19 cellular contexts compared by ENCODE assay signal in genomic region chr11:35171226-35171625, GRCh38. TPM values are rescaled to one million over a fixed set of nuclear protein-coding genes. Genes with fewer than 3 reads are reported as not detected.
DNase-seq lines count a peak whose midpoint lies in the region; ATAC-seq and TF ChIP-seq lines count a peak whose summit lies in the region.
"Had no signal": no experiment of that assay in that cellular context is flagged by ENCODE, and none has a peak within 500 bp of the region (broad histone marks: within the 10 kb centered on the region; RNA-seq: fewer than 3 reads in every experiment).

No MANE protein-coding gene starts in this region.

- no TSS peak for BruUV-seq in MCF 10A (replicated peaks; lab: Mats Ljungman, UMichigan)

- peaks cover 5% of the 10 kb centered on the region; the same call in 1 of the 2 replicates for H3K36me3 ChIP-seq in MM.1S (replicated peaks; ENCODE audit: insufficient read depth, low read length)
- peaks cover 0 to 1% (median 0%) of the 10 kb centered on the region in 6 donors for H3K36me3 ChIP-seq in spleen

- no peaks in the 10 kb centered on the region for H3K9me2 ChIP-seq in MM.1S (replicated peaks; ENCODE audit: insufficient read depth, low read length)

- intact Hi-C loops in CD4-positive, alpha-beta T cell (cut with DNase I, micrococcal nuclease): no loop called here
- intact Hi-C loops in spleen (cut with DNase I; ENCODE audit: low total_unique reads): no loop called here
- intact Hi-C loops in MCF 10A (cut with micrococcal nuclease): no loop called here
- intact Hi-C loops in posterior cingulate gyrus (cut with DNase I): no loop called here

- no peaks in the 10 kb centered on the region for H3K27me3 Mint-ChIP-seq in CD4-positive, alpha-beta T cell
- H3K27me3 Mint-ChIP-seq in central memory CD8-positive, alpha-beta T cell: no peaks in the 10 kb centered on the region
- H3K27me3 Mint-ChIP-seq in MCF 10A (ENCODE audit: insufficient read depth, unreplicated experiment): no peaks in the 10 kb centered on the region

- peak overlapping the region; percentile 96 for H3K27ac Mint-ChIP-seq in CD4-positive, alpha-beta T cell
- peak overlapping the region; percentile 99 for H3K27ac Mint-ChIP-seq in central memory CD8-positive, alpha-beta T cell (ENCODE audit: low read depth)
- no peak overlapping the region for H3K27ac Mint-ChIP-seq in MCF 10A (ENCODE audit: low read depth, unreplicated experiment)

- no peaks in the 10 kb centered on the region for H3K9me3 ChIP-seq in CD4-positive, alpha-beta T cell (ENCODE audit: control insufficient read depth, low read length)
- H3K9me3 ChIP-seq in MM.1S (replicated peaks; ENCODE audit: insufficient read depth, low read length) (no peaks in the 10 kb centered on the region), spleen (no peaks in the 10 kb centered on the region)
- H3K9me3 ChIP-seq: SJSA1 had no signal

- H3F3A ChIP-seq in MM.1S (ENCODE audit: insufficient read depth, low read length): peaks cover 42% of the 10 kb centered on the region

- no peaks in the 10 kb centered on the region for H3K9me3 Mint-ChIP-seq in CD4-positive, alpha-beta T cell
- H3K9me3 Mint-ChIP-seq in central memory CD8-positive, alpha-beta T cell: no peaks in the 10 kb centered on the region
- no peaks in the 10 kb centered on the region for H3K9me3 Mint-ChIP-seq in MCF 10A (ENCODE audit: unreplicated experiment)

- POLR2A ChIA-PET in CD4-positive, alpha-beta T cell (lab: Charles Lee): interaction anchor here (2.7 to 18.0 kb wide), 3 partner anchors 5 to 31 kb away, joined by 12 to 355 read pairs (median 355); partner anchors contain the start of gene CD44
- POLR2A ChIA-PET in MCF 10A (lab: Yijun Ruan, JAX): interaction anchor here (1.9 to 2.0 kb wide), 2 partner anchors 8 to 31 kb away, joined by 4 to 9 read pairs; no protein-coding TSS in a partner anchor

- peaks cover 95% of the 10 kb centered on the region for H3K4me1 Mint-ChIP-seq in CD4-positive, alpha-beta T cell (ENCODE audit: low read depth)
- H3K4me1 Mint-ChIP-seq in central memory CD8-positive, alpha-beta T cell: peaks cover 92% of the 10 kb centered on the region
- peaks cover 38% of the 10 kb centered on the region for H3K4me1 Mint-ChIP-seq in MCF 10A (ENCODE audit: insufficient read depth, unreplicated experiment)

- H3K27ac ChIP-seq in CD4-positive, alpha-beta T cell (ENCODE audit: low read depth, low read length): peak overlapping the region; percentile 62
- H3K27ac ChIP-seq in MM.1S (ENCODE audit: low read length) (peak overlapping the region; percentile 83; the same call in 1 of the 2 replicates), spleen (peak overlapping the region in 6 of 8 donors; percentile 21 to 96 (median 86))
- H3K27ac ChIP-seq: HL-60, KMS-11, SJSA1 had no signal

- no peaks in the 10 kb centered on the region for H3K27me3 ChIP-seq in CD4-positive, alpha-beta T cell (ENCODE audit: control insufficient read depth, insufficient read depth, low read length)
- no peaks in the 10 kb centered on the region for H3K27me3 ChIP-seq in MM.1S (replicated peaks; ENCODE audit: insufficient read depth, low read length)
- H3K27me3 ChIP-seq in spleen (replicated peaks in 1 of 7): no peaks in the 10 kb centered on the region
- H3K27me3 ChIP-seq: SJSA1 had no signal

- WGBS in spleen, 5 donors: 82 to 93% (median 85%) methylated on average over 1 of the region's 1 CpG

- peaks cover 83% of the 10 kb centered on the region for H3K36me3 Mint-ChIP-seq in CD4-positive, alpha-beta T cell (ENCODE audit: low read depth)
- H3K36me3 Mint-ChIP-seq in central memory CD8-positive, alpha-beta T cell (ENCODE audit: insufficient read depth): peaks cover 59% of the 10 kb centered on the region
- H3K36me3 Mint-ChIP-seq in MCF 10A (ENCODE audit: insufficient read depth, unreplicated experiment): peaks cover 20% of the 10 kb centered on the region

- H3K4me1 ChIP-seq in MM.1S (ENCODE audit: low read length) (peaks cover 90% of the 10 kb centered on the region), spleen (peaks cover 58 to 100% (median 95%) of the 10 kb centered on the region in 6 donors)

- no peaks in the 10 kb centered on the region for H4K20me1 ChIP-seq in MM.1S (ENCODE audit: insufficient read depth, low read length)

- no peak overlapping the region for H2AFZ ChIP-seq in MM.1S (ENCODE audit: low read length)

- H3K4me2 ChIP-seq in MM.1S (ENCODE audit: low read depth, low read length): no peak overlapping the region
- H3K4me2 ChIP-seq: KMS-11 had no signal

- CTCF ChIA-PET in CD4-positive, alpha-beta T cell (lab: Charles Lee): no interaction called here
- CTCF ChIA-PET in MCF 10A (lab: Yijun Ruan, JAX): no interaction called here

- H3K4me3 Mint-ChIP-seq in CD4-positive, alpha-beta T cell: peak overlapping the region; percentile 72
- H3K4me3 Mint-ChIP-seq in central memory CD8-positive, alpha-beta T cell: peak overlapping the region; percentile 23
- no peak overlapping the region for H3K4me3 Mint-ChIP-seq in MCF 10A (ENCODE audit: unreplicated experiment)

- no peak for DNase-seq in CD4-positive, alpha-beta T cell
- no peak for DNase-seq in MM.1S
- DNase-seq in central memory CD8-positive, alpha-beta T cell (ENCODE audit: low spot score in 2 of 2): no peak
- DNase-seq in spleen: no peak
- DNase-seq in MCF 10A (ENCODE audit: unreplicated experiment): no peak
- no peak for DNase-seq in posterior cingulate gyrus
- DNase-seq: activated CD4-positive, alpha-beta T cell treated with anti-CD3 and anti-CD28 coated beads for 48 hours; activated T-cell treated with anti-CD3 and anti-CD28 coated beads, Interleukin-2, amount 50 U/mL, for 48 hours; DMS53; head of caudate nucleus; NCI-H1694 treated with DMSO at 0.1 percent for 48 hours; stimulated activated CD4-positive, alpha-beta T cell treated with anti-CD3 and anti-CD28 coated beads, Interleukin-4, amount 100 ng/mL, for 24 hours; T1000 had no signal

- peaks cover 95% of the 10 kb centered on the region for H3K79me2 ChIP-seq in MM.1S (ENCODE audit: low read length)

- no peak for ATAC-seq in CD4-positive, alpha-beta T cell (ENCODE audit: poor library complexity)
- no peak for ATAC-seq in central memory CD8-positive, alpha-beta T cell (replicated peaks; ENCODE audit: extremely low read depth, poor library complexity, severe bottlenecking)
- ATAC-seq in HG03108 (IDR thresholded peaks at IDR 0.05; ENCODE audit: unreplicated experiment) (no peak), HG03139 (IDR thresholded peaks at IDR 0.05; ENCODE audit: unreplicated experiment) (no peak)
- ATAC-seq: esophagus mucosa had no signal

- no peak for TF ChIP-seq POLR2A in spleen (IDR thresholded peaks at IDR 0.05)

- H3K9ac ChIP-seq in MM.1S (ENCODE audit: low read length): no peak overlapping the region
- H3K9ac ChIP-seq: KMS-11 had no signal

- H3K4me3 ChIP-seq in MM.1S (ENCODE audit: low read length) (no peak overlapping the region), spleen (no peak overlapping the region)
- H3K4me3 ChIP-seq: SJSA1 had no signal

- TF ChIP-seq CTCF in CD4-positive, alpha-beta T cell (IDR thresholded peaks at IDR 0.05): no peak
- TF ChIP-seq CTCF in MM.1S (IDR thresholded peaks at IDR 0.05; ENCODE audit: low read length) (no peak), spleen (IDR thresholded peaks at IDR 0.05 in 8 of 11, conservative IDR thresholded peaks at IDR 0.05 in 3 of 11) (no peak), MCF 10A (IDR thresholded peaks at IDR 0.05; ENCODE audit: unreplicated experiment) (no peak)

RNA-seq across cellular contexts. Expression of gene CD44, which starts 32.3 kb away (rescaled TPM):
- 1,000 to 10,000 TPM; 1,283 to 1,330 TPM for total RNA-seq in CD4-positive, alpha-beta T cell
- total RNA-seq in spleen (100 to 1,000 TPM; 200 to 521 (median 348) TPM), MCF 10A (2022) (323 and 446 TPM in 2 replicates)
- 100 to 1,000 TPM in 1 of 3 donors, 10 to 100 TPM in 2; 60.9 to 103 (median 71.8) TPM for polyA plus RNA-seq in spleen
